6 cellular contexts compared by ENCODE assay signal in the genomic region with DNA sequence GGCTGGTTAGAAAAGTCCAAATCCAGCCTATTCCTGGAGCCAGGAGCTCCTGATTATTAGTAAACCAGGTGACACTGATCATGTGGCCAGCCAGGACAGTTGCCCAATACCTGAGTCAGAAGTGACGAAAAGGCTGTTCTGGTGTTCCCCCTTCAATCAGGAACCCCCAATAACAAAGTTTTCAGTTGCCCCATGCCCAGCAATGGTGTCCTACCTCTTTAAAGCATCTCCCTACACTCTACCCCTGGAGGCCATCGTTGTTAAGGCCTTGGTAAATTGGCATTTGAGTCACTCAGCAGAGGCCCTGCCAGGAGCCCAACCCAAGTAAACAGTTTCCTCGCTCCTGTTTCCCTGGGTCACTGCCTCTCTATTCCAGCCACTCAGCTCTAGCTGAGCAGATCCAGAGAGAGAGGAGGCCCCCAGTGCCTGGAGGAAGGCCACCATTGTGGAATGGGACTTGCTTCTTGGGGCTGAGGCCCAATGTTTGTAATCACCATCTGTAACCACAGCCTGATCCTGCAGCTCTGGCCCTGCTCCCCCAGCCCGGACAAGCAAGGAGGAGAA. TPM values are rescaled to one million over a fixed set of nuclear protein-coding genes. Genes with fewer than 3 reads are reported as not detected.
DNase-seq lines count a peak whose midpoint lies in the region; ATAC-seq, FAIRE-seq and TF ChIP-seq lines count a peak whose summit lies in the region.

No MANE protein-coding gene starts in this region.

- peak; percentile 67 to 80 for ATAC-seq in left cardiac atrium

- intact Hi-C loops in activated naive CD4-positive, alpha-beta T cell treated with anti-CD3 and anti-CD28 coated beads for 36 hours (cut with micrococcal nuclease), result no loop called here
- intact Hi-C loops in left cardiac atrium (cut with DNase I), result no loop called here

- peak overlapping the region; percentile 59 to 87 (median 80) for H3K27ac ChIP-seq in tibial nerve

- no peak for TF ChIP-seq POLR2A in tibial nerve (IDR thresholded peaks at IDR 0.05)

- no peaks in the 10 kb centered on the region for H3K27me3 ChIP-seq in tibial nerve

- TF ChIP-seq CTCF in tibial nerve (IDR thresholded peaks at IDR 0.05) (peak in 2 of 5 experiments; percentile 16 to 22), GM13977 (IDR thresholded peaks at IDR 0.05; ENCODE audit: extremely low read depth, insufficient read depth, missing control alignments) (no peak)

- peaks cover 16% of the 10 kb centered on the region for H3K36me3 Mint-ChIP-seq in activated naive CD4-positive, alpha-beta T cell treated with anti-CD3 and anti-CD28 coated beads for 36 hours (ENCODE audit: low read depth)

- DNase-seq in activated naive CD4-positive, alpha-beta T cell treated with anti-CD3 and anti-CD28 coated beads for 36 hours, result no peak
- DNase-seq in activated naive CD4-positive, alpha-beta T cell treated with Interleukin-2 at 50 U/mL for 16 hours, result no peak
- DNase-seq in left cardiac atrium, result peak; percentile 66
- DNase-seq in tibial nerve (ENCODE audit: low spot score in 2 of 2), result peak; percentile 57 to 88
- DNase-seq in RCC 7860 (ENCODE audit: low spot score), result no peak
- DNase-seq in GM13977 (ENCODE audit: low spot score), result no peak

- CTCF ChIA-PET in activated naive CD4-positive, alpha-beta T cell treated with anti-CD3 and anti-CD28 coated beads for 36 hours (lab: Charles Lee), result no interaction called here

- no peaks in the 10 kb centered on the region for H3K9me3 ChIP-seq in tibial nerve

- peaks cover 0 to 81% (median 22%) of the 10 kb centered on the region in 3 donors for H3K36me3 ChIP-seq in tibial nerve

- peaks cover 3 to 60% (median 28%) of the 10 kb centered on the region in 4 donors for H3K4me1 ChIP-seq in tibial nerve

- in situ Hi-C loops in GM13977 (cut with MboI; ENCODE audit: low pct_unique_long_range_greater_than_20kb, low sequenced_read_pairs, unreplicated experiment), result no loop called here

- H3K27me3 Mint-ChIP-seq in activated naive CD4-positive, alpha-beta T cell treated with anti-CD3 and anti-CD28 coated beads for 36 hours (ENCODE audit: low read depth), result no peaks in the 10 kb centered on the region

- WGBS in tibial nerve, 2 donors, result 35 to 44% methylated on average over 4 of the region's 4 CpGs

- peaks cover 65% of the 10 kb centered on the region for H3K4me1 Mint-ChIP-seq in activated naive CD4-positive, alpha-beta T cell treated with anti-CD3 and anti-CD28 coated beads for 36 hours (ENCODE audit: low read depth)

- H3K27ac Mint-ChIP-seq in activated naive CD4-positive, alpha-beta T cell treated with anti-CD3 and anti-CD28 coated beads for 36 hours, result peak overlapping the region; percentile 48

- H3K4me3 Mint-ChIP-seq in activated naive CD4-positive, alpha-beta T cell treated with anti-CD3 and anti-CD28 coated beads for 36 hours, result no peak overlapping the region

- no peaks in the 10 kb centered on the region for H3K9me3 Mint-ChIP-seq in activated naive CD4-positive, alpha-beta T cell treated with anti-CD3 and anti-CD28 coated beads for 36 hours

- no peak for FAIRE-seq in RCC 7860 (lab: Jason Lieb, UNC)

- no peak overlapping the region for H3K4me3 ChIP-seq in tibial nerve

- peak; percentile 63 to 71 for TF ChIP-seq EP300 in tibial nerve (IDR thresholded peaks at IDR 0.05)

RNA-seq across cellular contexts. Expression of a gene that starts 25.0 kb away (rescaled TPM):
- total RNA-seq in activated naive CD4-positive, alpha-beta T cell treated with anti-CD3 and anti-CD28 coated beads for 36 hours, result 10 to 100 TPM; 31.2 to 32.6 TPM
- total RNA-seq in left cardiac atrium (100 to 1,000 TPM; 112 to 144 TPM), tibial nerve (10 to 100 TPM; 47.9 to 83.0 (median 59.8) TPM)

RNA-seq across cellular contexts. Expression of a gene that starts 25.5 kb away (rescaled TPM):
- total RNA-seq in activated naive CD4-positive, alpha-beta T cell treated with anti-CD3 and anti-CD28 coated beads for 36 hours, result 1 to 10 TPM; 7.3 to 7.6 TPM
- total RNA-seq in left cardiac atrium, result 1 to 10 TPM; 7.4 to 9.3 TPM
- 10 to 100 TPM in 3 of 4 donors, 1 to 10 TPM in 1; 8.8 to 21.6 (median 13.7) TPM for total RNA-seq in tibial nerve

RNA-seq across cellular contexts. Expression of a gene that starts 43.6 kb away (rescaled TPM):
- not detected for total RNA-seq in activated naive CD4-positive, alpha-beta T cell treated with anti-CD3 and anti-CD28 coated beads for 36 hours
- total RNA-seq in left cardiac atrium (not detected), tibial nerve (not detected)

RNA-seq across cellular contexts. Expression of a gene that starts 58.0 kb away (rescaled TPM):
- 10 to 100 TPM; 54.7 to 55.6 TPM for total RNA-seq in activated naive CD4-positive, alpha-beta T cell treated with anti-CD3 and anti-CD28 coated beads for 36 hours
- 10 to 100 TPM; 51.4 to 52.1 TPM for total RNA-seq in left cardiac atrium
- total RNA-seq in tibial nerve, result 100 to 1,000 TPM; 113 to 203 (median 139) TPM

RNA-seq across cellular contexts. Expression of a gene that starts 58.3 kb away (rescaled TPM):
- 1 to 10 TPM; 2.8 to 3.1 TPM for total RNA-seq in activated naive CD4-positive, alpha-beta T cell treated with anti-CD3 and anti-CD28 coated beads for 36 hours
- total RNA-seq in left cardiac atrium (1 to 10 TPM; 2.9 to 3.9 TPM), tibial nerve (1 to 10 TPM in 3 of 4 donors, under 1 TPM in 1; 0.59 to 5.2 (median 2.6) TPM)

Comparison
In these comparisons a context has a peak if more than half of its experiments do, and no peak if none do; other contexts are left out.
1. DNase-seq: peak in left cardiac atrium (single experiment) and tibial nerve (2 of 2); none in activated naive CD4-positive, alpha-beta T cell treated with anti-CD3 and anti-CD28 coated beads for 36 hours (single experiment), activated naive CD4-positive, alpha-beta T cell treated with Interleukin-2 at 50 U/mL for 16 hours (single experiment), RCC 7860 (single experiment) and GM13977 (single experiment).